Comparison of ENCODE assay signal across 24 cellular contexts in the genomic region with DNA sequence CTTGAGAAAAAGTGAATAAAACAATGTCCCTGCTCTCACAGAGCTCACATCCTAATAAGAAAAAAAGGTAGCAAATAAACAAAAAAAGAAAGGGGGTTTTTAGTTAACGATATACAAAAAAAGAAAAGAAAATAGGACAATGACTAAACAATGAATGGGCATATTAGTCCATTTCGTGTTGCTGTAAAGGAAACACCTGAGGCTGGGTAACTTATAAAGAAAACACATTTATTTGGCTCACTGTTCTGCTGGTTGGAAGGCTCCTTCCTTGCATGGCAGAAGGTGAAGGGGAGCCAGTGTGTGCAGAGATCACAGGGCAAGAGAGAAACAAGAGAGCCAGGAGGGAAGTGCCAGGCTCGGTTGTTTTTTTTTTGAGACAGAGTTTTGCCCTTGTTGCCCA. TPM values are rescaled to one million over a fixed set of nuclear protein-coding genes. Genes with fewer than 3 reads are reported as not detected.
A peak's percentile ranks its signal among the peaks of the same experiment; 100 is the strongest.
DNase-seq lines count a peak whose midpoint lies in the region; ATAC-seq, FAIRE-seq and TF ChIP-seq lines count a peak whose summit lies in the region.
"Had no signal": no experiment of that assay in that cellular context is flagged by ENCODE, and none has a peak within 500 bp of the region (broad histone marks: within the 10 kb centered on the region; RNA-seq: fewer than 3 reads in every experiment).

No MANE protein-coding gene starts in this region.

- intact Hi-C loops in CD8-positive, alpha-beta T cell (cut with DNase I, micrococcal nuclease) = no loop called here

- peaks cover 5% of the 10 kb centered on the region for H3K9me3 Mint-ChIP-seq in activated T-cell treated with anti-CD3 and anti-CD28 coated beads, Interleukin-2, amount 50 U/mL, for 4 hours
- no peaks in the 10 kb centered on the region for H3K9me3 Mint-ChIP-seq in CD8-positive, alpha-beta T cell
- peaks cover 6% of the 10 kb centered on the region for H3K9me3 Mint-ChIP-seq in activated naive CD8-positive, alpha-beta T cell treated with anti-CD3 and anti-CD28 coated beads for 36 hours
- H3K9me3 Mint-ChIP-seq in natural killer cell treated with Interleukin-12 subunit alpha and Interleukin-12 subunit beta and Interleukin-15 and Interleukin-18, amount 100 ng/mL, for 72 hours = peaks cover 6% of the 10 kb centered on the region

- DNase-seq in activated T-cell treated with anti-CD3 and anti-CD28 coated beads, Interleukin-2, amount 50 U/mL, for 4 hours = no peak
- DNase-seq in activated T-cell treated with anti-CD3 and anti-CD28 coated beads, Interleukin-2, amount 50 U/mL, for 48 hours = no peak
- no peak for DNase-seq in CD8-positive, alpha-beta T cell
- DNase-seq in activated naive CD8-positive, alpha-beta T cell treated with anti-CD3 and anti-CD28 coated beads for 36 hours = no peak
- DNase-seq in natural killer cell treated with Interleukin-12 subunit alpha and Interleukin-12 subunit beta and Interleukin-15 and Interleukin-18, amount 100 ng/mL, for 72 hours (ENCODE audit: low spot score) = no peak
- DNase-seq in D341Med (ENCODE audit: low spot score) (no peak), GM12891 (ENCODE audit: insufficient read length, low spot score) (no peak), Kasumi-1 (lab: John Stamatoyannopoulos, UW) (no peak)
- DNase-seq: activated CD4-positive, alpha-beta T cell treated with anti-CD3 and anti-CD28 coated beads, Interleukin-2, amount 50 U/mL, for 1 hour; activated effector memory CD4-positive, alpha-beta T cell treated with Interleukin-2 at 50 U/mL for 16 hours; central memory CD4-positive, alpha-beta T cell; foreskin fibroblast; GM23248; head of caudate nucleus; left ventricle myocardium superior; NCI-H1694; nucleus accumbens; right lobe of liver; spleen; stimulated activated CD4-positive, alpha-beta T cell treated with anti-CD3 and anti-CD28 coated beads, Interleukin-2, amount 100 ng/mL, for 24 hours; tibial artery had no signal

- ATAC-seq in activated T-cell treated with anti-CD3 and anti-CD28 coated beads, Interleukin-2, amount 50 U/mL, for 4 hours = no peak
- no peak for ATAC-seq in CD8-positive, alpha-beta T cell
- ATAC-seq in natural killer cell treated with Interleukin-12 subunit alpha and Interleukin-12 subunit beta and Interleukin-15 and Interleukin-18, amount 100 ng/mL, for 72 hours = no peak
- ATAC-seq: left ventricle myocardium superior, right lobe of liver, Right ventricle myocardium inferior had no signal

- no peak for TF ChIP-seq POLR2A in GM12891 (IDR thresholded peaks at IDR 0.05; ENCODE audit: low read depth, low read length)

- H3K4me3 Mint-ChIP-seq in activated T-cell treated with anti-CD3 and anti-CD28 coated beads, Interleukin-2, amount 50 U/mL, for 4 hours = peak overlapping the region; percentile 3
- peak overlapping the region; percentile 50 for H3K4me3 Mint-ChIP-seq in CD8-positive, alpha-beta T cell
- H3K4me3 Mint-ChIP-seq in activated naive CD8-positive, alpha-beta T cell treated with anti-CD3 and anti-CD28 coated beads for 36 hours = peak overlapping the region; percentile 65
- no peak overlapping the region for H3K4me3 Mint-ChIP-seq in natural killer cell treated with Interleukin-12 subunit alpha and Interleukin-12 subunit beta and Interleukin-15 and Interleukin-18, amount 100 ng/mL, for 72 hours

- no peaks in the 10 kb centered on the region for H3K36me3 ChIP-seq in CD8-positive, alpha-beta T cell (ENCODE audit: insufficient read depth, low read length)
- H3K36me3 ChIP-seq: prostate gland, right lobe of liver, spleen, tibial artery had no signal

- H3K27me3 ChIP-seq in CD8-positive, alpha-beta T cell (ENCODE audit: insufficient read depth, low read length) = no peaks in the 10 kb centered on the region
- H3K27me3 ChIP-seq: right lobe of liver, spleen, tibial artery had no signal

- CTCF ChIA-PET in CD8-positive, alpha-beta T cell (lab: Charles Lee) = interaction anchor here (0.7 to 1.8 kb wide), 7 partner anchors 10 to 480 kb away, joined by 3 to 6 read pairs (median 3); no protein-coding TSS in a partner anchor

- H3K27ac ChIP-seq in CD8-positive, alpha-beta T cell (ENCODE audit: low read depth, low read length) = peak overlapping the region; percentile 7
- H3K27ac ChIP-seq: GM23248, prostate gland, right lobe of liver, spleen, tibial artery had no signal

- no peak for FAIRE-seq in GM12891 (lab: Jason Lieb, UNC)
- FAIRE-seq: keratinocyte had no signal

- peaks cover 75% of the 10 kb centered on the region for H3K4me1 ChIP-seq in CD8-positive, alpha-beta T cell (ENCODE audit: insufficient read depth, low read length)
- H3K4me1 ChIP-seq: prostate gland had no signal

- peaks cover 66% of the 10 kb centered on the region for H3K4me1 Mint-ChIP-seq in activated T-cell treated with anti-CD3 and anti-CD28 coated beads, Interleukin-2, amount 50 U/mL, for 4 hours (ENCODE audit: low read depth)
- H3K4me1 Mint-ChIP-seq in CD8-positive, alpha-beta T cell (ENCODE audit: low read depth) = peaks cover 72% of the 10 kb centered on the region
- H3K4me1 Mint-ChIP-seq in activated naive CD8-positive, alpha-beta T cell treated with anti-CD3 and anti-CD28 coated beads for 36 hours = peaks cover 60% of the 10 kb centered on the region
- H3K4me1 Mint-ChIP-seq in natural killer cell treated with Interleukin-12 subunit alpha and Interleukin-12 subunit beta and Interleukin-15 and Interleukin-18, amount 100 ng/mL, for 72 hours (ENCODE audit: low read depth in 2 of 2) = peaks cover 56 to 59% of the 10 kb centered on the region in 2 donors

- H3K27me3 Mint-ChIP-seq in activated T-cell treated with anti-CD3 and anti-CD28 coated beads, Interleukin-2, amount 50 U/mL, for 4 hours (ENCODE audit: low read depth) = no peaks in the 10 kb centered on the region
- H3K27me3 Mint-ChIP-seq in CD8-positive, alpha-beta T cell (ENCODE audit: low read depth) = no peaks in the 10 kb centered on the region
- no peaks in the 10 kb centered on the region for H3K27me3 Mint-ChIP-seq in activated naive CD8-positive, alpha-beta T cell treated with anti-CD3 and anti-CD28 coated beads for 36 hours
- no peaks in the 10 kb centered on the region for H3K27me3 Mint-ChIP-seq in natural killer cell treated with Interleukin-12 subunit alpha and Interleukin-12 subunit beta and Interleukin-15 and Interleukin-18, amount 100 ng/mL, for 72 hours

- POLR2A ChIA-PET in CD8-positive, alpha-beta T cell (lab: Charles Lee) = interaction anchor here (1.4 to 1.7 kb wide), 2 partner anchors 14 to 340 kb away, joined by 4 to 11 read pairs; no protein-coding TSS in a partner anchor

- no peak overlapping the region for H3K4me3 ChIP-seq in CD8-positive, alpha-beta T cell (ENCODE audit: low read depth, low read length)
- H3K4me3 ChIP-seq: GM23248, prostate gland, right lobe of liver, spleen, tibial artery had no signal

- peaks cover 2% of the 10 kb centered on the region for H3K36me3 Mint-ChIP-seq in activated T-cell treated with anti-CD3 and anti-CD28 coated beads, Interleukin-2, amount 50 U/mL, for 4 hours (ENCODE audit: insufficient read depth)
- H3K36me3 Mint-ChIP-seq in CD8-positive, alpha-beta T cell = no peaks in the 10 kb centered on the region
- peaks cover 15% of the 10 kb centered on the region for H3K36me3 Mint-ChIP-seq in activated naive CD8-positive, alpha-beta T cell treated with anti-CD3 and anti-CD28 coated beads for 36 hours
- peaks cover 10% of the 10 kb centered on the region for H3K36me3 Mint-ChIP-seq in natural killer cell treated with Interleukin-12 subunit alpha and Interleukin-12 subunit beta and Interleukin-15 and Interleukin-18, amount 100 ng/mL, for 72 hours

- H3K9me3 ChIP-seq in CD8-positive, alpha-beta T cell (ENCODE audit: low read length) = no peaks in the 10 kb centered on the region
- H3K9me3 ChIP-seq: prostate gland, right lobe of liver, spleen, tibial artery had no signal

- TF ChIP-seq CTCF in CD8-positive, alpha-beta T cell (IDR thresholded peaks at IDR 0.05) = no peak

- peak overlapping the region; percentile 78 for H3K27ac Mint-ChIP-seq in CD8-positive, alpha-beta T cell
- H3K27ac Mint-ChIP-seq in activated naive CD8-positive, alpha-beta T cell treated with anti-CD3 and anti-CD28 coated beads for 36 hours = peak overlapping the region; percentile 81
- H3K27ac Mint-ChIP-seq in natural killer cell treated with Interleukin-12 subunit alpha and Interleukin-12 subunit beta and Interleukin-15 and Interleukin-18, amount 100 ng/mL, for 72 hours = peak overlapping the region; percentile 42 to 68

TF ChIP-seq in GM12891, 5 proteins besides CTCF, POLR2A, EP300 and RAD21:
- TF ChIP-seq POU2F2 (IDR thresholded peaks at IDR 0.05; ENCODE audit: low read depth, low read length) (no peak), PAX5 (IDR thresholded peaks at IDR 0.05; ENCODE audit: insufficient read depth, low read length, severe bottlenecking) (no peak), POLR2AphosphoS5 (IDR thresholded peaks at IDR 0.05; ENCODE audit: low read depth, low read length) (no peak), TAF1 (IDR thresholded peaks at IDR 0.05; ENCODE audit: low read depth, low read length) (no peak), SPI1 (IDR thresholded peaks at IDR 0.05; ENCODE audit: low read depth, low read length) (no peak)

RNA-seq across cellular contexts. Expression of gene KLF3, which starts 4.7 kb away (rescaled TPM):
- total RNA-seq in activated T-cell treated with anti-CD3 and anti-CD28 coated beads, Interleukin-2, amount 50 U/mL, for 4 hours = 10 to 100 TPM in 2 of 3 donors, 1 to 10 TPM in 1; 9.9 to 12.6 (median 10.9) TPM
- 100 to 1,000 TPM; 181 to 194 TPM for total RNA-seq in CD8-positive, alpha-beta T cell
- 10 to 100 TPM; 10.0 to 10.4 TPM for total RNA-seq in activated naive CD8-positive, alpha-beta T cell treated with anti-CD3 and anti-CD28 coated beads for 36 hours
- total RNA-seq in natural killer cell treated with Interleukin-12 subunit alpha and Interleukin-12 subunit beta and Interleukin-15 and Interleukin-18, amount 100 ng/mL, for 72 hours = 10 to 100 TPM; 68.6 to 68.9 TPM
- 14.5 TPM for polyA plus RNA-seq in GM12891 (2012; ENCODE audit: low read depth, missing spikeins)

Comparison
In these comparisons a context has a peak if more than half of its experiments do, and no peak if none do; other contexts are left out.
1. RNA of gene KLF3, which starts 4.7 kb away (total RNA-seq): 181 to 194 TPM in CD8-positive, alpha-beta T cell and 68.6 to 68.9 TPM in natural killer cell treated with Interleukin-12 subunit alpha and Interleukin-12 subunit beta and Interleukin-15 and Interleukin-18, amount 100 ng/mL, for 72 hours; 9.9 to 12.6 TPM in activated T-cell treated with anti-CD3 and anti-CD28 coated beads, Interleukin-2, amount 50 U/mL, for 4 hours and 10.0 to 10.4 TPM in activated naive CD8-positive, alpha-beta T cell treated with anti-CD3 and anti-CD28 coated beads for 36 hours; every median in the first group is over 4 times any median in the second.
2. Peak in every context shown above with its lines, with median percentiles within 50 percentile points of each other: H3K27ac Mint-ChIP-seq.